22 cellular contexts compared by ENCODE assay signal in the genomic region with DNA sequence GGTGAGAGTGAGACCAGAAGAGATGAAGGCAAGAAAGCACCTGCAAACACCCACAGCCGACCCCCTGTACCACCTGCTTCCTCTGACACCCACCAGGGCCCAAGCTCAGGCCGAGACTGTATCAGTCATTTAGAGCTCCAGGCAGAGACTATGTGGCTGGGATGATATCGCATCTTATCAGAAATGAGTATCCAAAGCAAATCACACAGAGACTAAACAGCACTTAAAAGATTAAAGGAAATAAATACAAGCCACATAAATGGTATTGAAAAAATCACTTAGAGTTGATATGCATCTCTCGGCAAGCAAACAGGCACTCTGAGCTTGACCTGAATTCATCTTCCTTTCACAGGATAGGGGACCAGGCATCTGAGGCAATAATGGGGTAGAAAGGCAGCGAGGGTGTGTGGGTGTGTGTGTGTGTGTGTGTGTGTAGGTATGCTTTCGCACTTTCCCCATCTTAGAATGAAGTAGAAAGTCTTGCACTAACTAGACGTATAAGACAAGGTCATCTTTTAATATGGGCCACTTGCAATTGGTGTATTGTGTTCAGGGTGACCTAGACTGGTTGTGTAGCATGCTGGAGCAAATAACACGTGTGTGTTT.
"Had no signal": no experiment of that assay in that cellular context is flagged by ENCODE, and none has a peak within 500 bp of the region (broad histone marks: within the 10 kb centered on the region; RNA-seq: fewer than 3 reads in every experiment).

No MANE protein-coding gene starts in this region.

- H3K36me3 ChIP-seq: gastrocnemius medialis, left ventricle myocardium inferior, lower lobe of right lung, prostate gland, right atrium auricular region, thyroid gland had no signal

- ATAC-seq: gastrocnemius medialis; left colon; lower lobe of right lung; sciatic nerve; stimulated activated effector memory CD8-positive, alpha-beta T cell treated with anti-CD3 and anti-CD28 coated beads, Interleukin-12 subunit alpha, Interleukin-12 subunit beta, amount 100 ng/mL, for 72 hours had no signal

- H3K4me3 ChIP-seq: dorsolateral prefrontal cortex, gastrocnemius medialis, left ventricle myocardium inferior, lower lobe of right lung, prostate gland, right atrium auricular region, stomach, thyroid gland had no signal

- H3K4me1 ChIP-seq: gastrocnemius medialis, left ventricle myocardium inferior, prostate gland, right atrium auricular region, thyroid gland had no signal

- H3K36me3 Mint-ChIP-seq: immature natural killer cell; naive B cell; stimulated activated effector memory CD8-positive, alpha-beta T cell treated with anti-CD3 and anti-CD28 coated beads, Interleukin-12 subunit alpha, Interleukin-12 subunit beta, amount 100 ng/mL, for 72 hours; type B pancreatic cell had no signal

- H3K4me1 Mint-ChIP-seq: immature natural killer cell; naive B cell; stimulated activated effector memory CD8-positive, alpha-beta T cell treated with anti-CD3 and anti-CD28 coated beads, Interleukin-12 subunit alpha, Interleukin-12 subunit beta, amount 100 ng/mL, for 72 hours had no signal

- H3K27ac Mint-ChIP-seq: immature natural killer cell; naive B cell; stimulated activated effector memory CD8-positive, alpha-beta T cell treated with anti-CD3 and anti-CD28 coated beads, Interleukin-12 subunit alpha, Interleukin-12 subunit beta, amount 100 ng/mL, for 72 hours; type B pancreatic cell had no signal

- H3K9me3 ChIP-seq: gastrocnemius medialis, left ventricle myocardium inferior, lower lobe of right lung, prostate gland, right atrium auricular region, stomach, thyroid gland had no signal

- DNase-seq: cerebellar nuclear complex; dorsolateral prefrontal cortex; effector CD4-positive, alpha-beta T cell; gastrocnemius medialis; immature natural killer cell; islet precursor cell; kidney glomerular epithelial cell; left colon; left ventricle myocardium inferior; lower lobe of right lung; naive B cell; stimulated activated CD4-positive, alpha-beta T cell treated with anti-CD3 and anti-CD28 coated beads, Interleukin-2, amount 100 ng/mL, for 24 hours; stimulated activated CD4-positive, alpha-beta T cell treated with anti-CD3 and anti-CD28 coated beads, Interleukin-4, amount 100 ng/mL, for 24 hours; stimulated activated naive CD4-positive, alpha-beta T cell treated with Interleukin-2 at 50 U/mL for 16 hours; stomach; thyroid gland had no signal

- H3K27me3 ChIP-seq: dorsolateral prefrontal cortex, gastrocnemius medialis, right atrium auricular region, stomach, thyroid gland had no signal

- H3K9me3 Mint-ChIP-seq: immature natural killer cell; naive B cell; nephron; stimulated activated effector memory CD8-positive, alpha-beta T cell treated with anti-CD3 and anti-CD28 coated beads, Interleukin-12 subunit alpha, Interleukin-12 subunit beta, amount 100 ng/mL, for 72 hours; type B pancreatic cell had no signal

- H3K27ac ChIP-seq: dorsolateral prefrontal cortex, gastrocnemius medialis, left ventricle myocardium inferior, lower lobe of right lung, prostate gland, right atrium auricular region, stomach, thyroid gland had no signal

- H3K4me3 Mint-ChIP-seq: immature natural killer cell; naive B cell; nephron; stimulated activated effector memory CD8-positive, alpha-beta T cell treated with anti-CD3 and anti-CD28 coated beads, Interleukin-12 subunit alpha, Interleukin-12 subunit beta, amount 100 ng/mL, for 72 hours had no signal
